Comparison of ENCODE assay signal across 1 cellular context in the genomic region with DNA sequence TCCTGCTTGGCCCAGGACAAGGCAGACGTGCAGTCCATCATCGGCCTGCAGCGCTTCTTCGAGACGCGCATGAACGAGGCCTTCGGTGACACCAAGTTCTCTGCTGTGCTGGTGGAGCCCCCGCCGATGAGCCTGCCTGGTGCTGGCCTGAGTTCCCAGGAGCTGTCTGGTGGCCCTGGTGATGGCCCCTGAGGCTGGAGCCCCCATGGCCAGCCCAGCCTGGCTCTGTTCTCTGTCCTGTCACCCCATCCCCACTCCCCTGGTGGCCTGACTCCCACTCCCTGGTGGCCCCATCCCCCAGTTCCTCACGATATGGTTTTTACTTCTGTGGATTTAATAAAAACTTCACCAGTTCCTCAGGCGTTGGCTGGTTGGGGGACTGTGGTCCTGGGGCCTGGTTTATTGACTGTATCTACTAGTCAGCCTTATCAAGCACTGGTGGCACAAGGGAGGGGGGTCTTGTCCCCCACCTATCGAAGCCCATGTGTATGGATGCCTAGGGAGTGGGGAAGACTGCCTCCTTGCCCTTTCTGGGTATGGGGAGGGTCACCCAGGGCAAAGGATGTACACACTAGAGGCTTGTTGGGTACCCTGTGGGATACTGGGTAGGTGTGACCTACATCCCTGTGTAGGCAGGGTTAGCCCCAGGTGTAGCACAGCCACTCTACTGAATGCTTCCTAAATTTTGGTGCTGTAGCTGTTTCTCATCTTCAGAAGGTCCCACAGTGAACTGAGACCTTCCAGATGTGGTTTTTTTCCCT.
TF ChIP-seq lines count a peak whose summit lies in the region.

No MANE protein-coding gene starts in this region.

TF ChIP-seq in HepG2, 621 proteins besides CTCF, POLR2A, EP300 and RAD21:
- TF ChIP-seq AGO2 (optimal IDR thresholded peaks at IDR 0.05; ENCODE audit: low read depth, low read length) (peak; percentile 79), POLR2G (IDR thresholded peaks at IDR 0.05; ENCODE audit: low read depth, low read length) (0 out of 2 replicates have a peak, but pooled peaks have one; percentile 15), RBFOX2 (IDR thresholded peaks at IDR 0.05; ENCODE audit: low read depth, low read length) (peak; percentile 74), RBM22 (optimal IDR thresholded peaks at IDR 0.05; ENCODE audit: low read length) (peak; percentile 89)
- TF ChIP-seq, protein P1, sequence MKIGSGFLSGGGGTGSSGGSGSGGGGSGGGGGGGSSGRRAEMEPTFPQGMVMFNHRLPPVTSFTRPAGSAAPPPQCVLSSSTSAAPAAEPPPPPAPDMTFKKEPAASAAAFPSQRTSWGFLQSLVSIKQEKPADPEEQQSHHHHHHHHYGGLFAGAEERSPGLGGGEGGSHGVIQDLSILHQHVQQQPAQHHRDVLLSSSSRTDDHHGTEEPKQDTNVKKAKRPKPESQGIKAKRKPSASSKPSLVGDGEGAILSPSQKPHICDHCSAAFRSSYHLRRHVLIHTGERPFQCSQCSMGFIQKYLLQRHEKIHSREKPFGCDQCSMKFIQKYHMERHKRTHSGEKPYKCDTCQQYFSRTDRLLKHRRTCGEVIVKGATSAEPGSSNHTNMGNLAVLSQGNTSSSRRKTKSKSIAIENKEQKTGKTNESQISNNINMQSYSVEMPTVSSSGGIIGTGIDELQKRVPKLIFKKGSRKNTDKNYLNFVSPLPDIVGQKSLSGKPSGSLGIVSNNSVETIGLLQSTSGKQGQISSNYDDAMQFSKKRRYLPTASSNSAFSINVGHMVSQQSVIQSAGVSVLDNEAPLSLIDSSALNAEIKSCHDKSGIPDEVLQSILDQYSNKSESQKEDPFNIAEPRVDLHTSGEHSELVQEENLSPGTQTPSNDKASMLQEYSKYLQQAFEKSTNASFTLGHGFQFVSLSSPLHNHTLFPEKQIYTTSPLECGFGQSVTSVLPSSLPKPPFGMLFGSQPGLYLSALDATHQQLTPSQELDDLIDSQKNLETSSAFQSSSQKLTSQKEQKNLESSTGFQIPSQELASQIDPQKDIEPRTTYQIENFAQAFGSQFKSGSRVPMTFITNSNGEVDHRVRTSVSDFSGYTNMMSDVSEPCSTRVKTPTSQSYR (CRISPR knock-in tag; IDR thresholded peaks at IDR 0.05; ENCODE audit: borderline replicate concordance), result no peak
